Comparison of ENCODE assay signal across 1 cellular context in genomic region chr17:63516910-63517824, GRCh38.
TF ChIP-seq lines count a peak whose summit lies in the region.

No MANE protein-coding gene starts in this region.

TF ChIP-seq in HepG2, 621 proteins besides CTCF, POLR2A, EP300 and RAD21 (continues in another document):
- TF ChIP-seq NCOA2 (CRISPR knock-in tag; IDR thresholded peaks at IDR 0.05) (peak; percentile 79), ZNF275 (CRISPR knock-in tag; IDR thresholded peaks at IDR 0.05; ENCODE audit: borderline replicate concordance) (no peak), TCF12 (IDR thresholded peaks at IDR 0.05) (no peak), TCF12 (CRISPR knock-in tag; IDR thresholded peaks at IDR 0.05) (no peak), SKIL (CRISPR knock-in tag; IDR thresholded peaks at IDR 0.05; ENCODE audit: borderline replicate concordance) (peak; percentile 60; the same call in 1 of the 2 replicates), ZNF331 (CRISPR knock-in tag; IDR thresholded peaks at IDR 0.05) (peak; percentile 31; the same call in 1 of the 2 replicates), ISL2 (CRISPR knock-in tag; IDR thresholded peaks at IDR 0.05) (0 out of 2 replicates have a peak, but pooled peaks have one; percentile 17), ZMYM3 (CRISPR knock-in tag; IDR thresholded peaks at IDR 0.05) (peak; percentile 26; the same call in 1 of the 2 replicates), NONO (IDR thresholded peaks at IDR 0.05) (no peak), NONO (CRISPR knock-in tag; conservative IDR thresholded peaks at IDR 0.05) (peak; percentile 67), ZNF44 (CRISPR knock-in tag; IDR thresholded peaks at IDR 0.05) (no peak), ZNF713 (CRISPR knock-in tag; IDR thresholded peaks at IDR 0.05) (no peak), ELF4 (CRISPR knock-in tag; IDR thresholded peaks at IDR 0.05; ENCODE audit: borderline replicate concordance) (0 out of 2 replicates have a peak, but pooled peaks have one; percentile 38), RARG (CRISPR knock-in tag; IDR thresholded peaks at IDR 0.05; ENCODE audit: low read depth) (no peak), MIXL1 (CRISPR knock-in tag; IDR thresholded peaks at IDR 0.05) (peak; percentile 53; the same call in 1 of the 2 replicates), NFIB (CRISPR knock-in tag; IDR thresholded peaks at IDR 0.05; ENCODE audit: borderline replicate concordance) (no peak), ZXDC (CRISPR knock-in tag; IDR thresholded peaks at IDR 0.05) (no peak), CHD2 (IDR thresholded peaks at IDR 0.05; ENCODE audit: low read depth, low read length) (no peak), ARID4A (CRISPR knock-in tag; IDR thresholded peaks at IDR 0.05; ENCODE audit: borderline replicate concordance) (peak; percentile 50; the same call in 1 of the 2 replicates), MXI1 (IDR thresholded peaks at IDR 0.05; ENCODE audit: borderline replicate concordance, low read depth, low read length) (peak; percentile 45; the same call in 1 of the 3 replicates), ARID5B (CRISPR knock-in tag; IDR thresholded peaks at IDR 0.05) (peak; percentile 72), SAP130 (CRISPR knock-in tag; IDR thresholded peaks at IDR 0.05; ENCODE audit: low read depth) (peak; percentile 91), NFAT5 (CRISPR knock-in tag; IDR thresholded peaks at IDR 0.05) (no peak), ZNF317 (CRISPR knock-in tag; IDR thresholded peaks at IDR 0.05) (no peak), RORA (CRISPR knock-in tag; IDR thresholded peaks at IDR 0.05) (peak; percentile 79; the same call in 1 of the 2 replicates), ZNF567 (CRISPR knock-in tag; IDR thresholded peaks at IDR 0.05; ENCODE audit: borderline replicate concordance) (no peak), MEIS2 (CRISPR knock-in tag; IDR thresholded peaks at IDR 0.05) (peak; percentile 81), ZNF431 (CRISPR knock-in tag; IDR thresholded peaks at IDR 0.05; ENCODE audit: borderline replicate concordance, low read depth) (peak; percentile 92), RBFOX2 (IDR thresholded peaks at IDR 0.05; ENCODE audit: low read depth, low read length) (no peak), KMT2A (CRISPR knock-in tag; IDR thresholded peaks at IDR 0.05) (no peak), HNF1A (IDR thresholded peaks at IDR 0.05; ENCODE audit: low read depth) (peak; percentile 47; the same call in 1 of the 2 replicates), HNF1A (CRISPR knock-in tag; IDR thresholded peaks at IDR 0.05; ENCODE audit: borderline replicate concordance) (no peak; the same call in 1 of the 2 replicates), LCORL (IDR thresholded peaks at IDR 0.05) (no peak), LCORL (CRISPR knock-in tag; IDR thresholded peaks at IDR 0.05) (peak; percentile 97), HNRNPUL1 (IDR thresholded peaks at IDR 0.05; ENCODE audit: low read depth, low read length) (no peak)
